ENCODE assay signal across 8 cellular contexts in the genomic region with DNA sequence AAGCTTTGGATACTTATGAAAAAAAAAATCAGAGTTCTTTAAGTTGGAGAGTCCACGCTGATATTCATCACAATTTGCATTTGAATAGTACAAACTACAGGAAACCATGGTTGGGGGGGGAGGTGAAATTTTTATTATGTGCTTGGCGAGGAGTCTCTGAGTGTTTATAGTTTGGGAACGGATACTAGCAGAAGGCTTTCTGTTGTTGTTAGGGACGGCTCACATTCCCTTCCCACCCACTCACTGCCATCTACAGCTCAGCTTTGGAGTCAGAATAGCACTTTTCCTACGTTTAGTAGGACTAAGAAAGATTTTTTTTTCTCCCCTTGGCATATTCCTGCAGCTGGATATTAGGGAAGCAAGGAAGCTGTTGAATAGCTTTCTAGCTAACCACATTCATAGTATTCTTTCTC.
DNase-seq lines count a peak whose midpoint lies in the region; ATAC-seq and TF ChIP-seq lines count a peak whose summit lies in the region.

No MANE protein-coding gene starts in this region.

- no peaks in the 10 kb centered on the region for H3K36me3 Mint-ChIP-seq in activated CD4-positive, alpha-beta memory T cell treated with anti-CD3 and anti-CD28 coated beads for 36 hours
- no peaks in the 10 kb centered on the region for H3K36me3 Mint-ChIP-seq in osteocyte (ENCODE audit: unreplicated experiment)

- TF ChIP-seq CTCF in BJ (IDR thresholded peaks at IDR 0.05; ENCODE audit: insufficient read depth, low read depth, low read length) (no peak), foreskin keratinocyte (conservative IDR thresholded peaks at IDR 0.05) (peak; percentile 63), osteocyte (IDR thresholded peaks at IDR 0.05) (peak; percentile 47)

- H3K27me3 Mint-ChIP-seq in activated CD4-positive, alpha-beta memory T cell treated with anti-CD3 and anti-CD28 coated beads for 36 hours: no peaks in the 10 kb centered on the region
- no peaks in the 10 kb centered on the region for H3K27me3 Mint-ChIP-seq in osteocyte (ENCODE audit: unreplicated experiment)

- peak overlapping the region; percentile 100 for H3K27ac ChIP-seq in foreskin keratinocyte

- ATAC-seq in foreskin keratinocyte: peak; percentile 77
- ATAC-seq in HG02678 (IDR thresholded peaks at IDR 0.05; ENCODE audit: unreplicated experiment): no peak

- peak overlapping the region; percentile 29 for H3K4me3 ChIP-seq in BJ (ENCODE audit: low read depth, low read length)

- peaks cover 2% of the 10 kb centered on the region for H3K9me3 Mint-ChIP-seq in activated CD4-positive, alpha-beta memory T cell treated with anti-CD3 and anti-CD28 coated beads for 36 hours
- no peaks in the 10 kb centered on the region for H3K9me3 Mint-ChIP-seq in osteocyte (ENCODE audit: unreplicated experiment)

- peak overlapping the region; percentile 71 for H3K27ac Mint-ChIP-seq in activated CD4-positive, alpha-beta memory T cell treated with anti-CD3 and anti-CD28 coated beads for 36 hours
- H3K27ac Mint-ChIP-seq in osteocyte (ENCODE audit: unreplicated experiment): peak overlapping the region; percentile 99

- H3K4me1 ChIP-seq in foreskin keratinocyte: peaks cover 30% of the 10 kb centered on the region

- POLR2A ChIA-PET in BJ (lab: Charles Lee): interaction anchor here (0.6 kb wide), 2 partner anchors 209 to 245 kb away, joined by 3 read pairs; no protein-coding TSS in a partner anchor
- POLR2A ChIA-PET in activated CD4-positive, alpha-beta memory T cell treated with anti-CD3 and anti-CD28 coated beads for 36 hours (lab: Charles Lee): interaction anchor here (0.6 kb wide), 1 partner anchor 92 kb away, joined by 4 read pairs; no protein-coding TSS in a partner anchor

- DNase-seq in BJ (ENCODE audit: low read depth): peak; percentile 89
- peak; percentile 38 for DNase-seq in HT-29 (ENCODE audit: low spot score)
- no peak for DNase-seq in activated CD4-positive, alpha-beta memory T cell treated with anti-CD3 and anti-CD28 coated beads for 36 hours
- DNase-seq in foreskin keratinocyte: peak; percentile 84 to 91
- no peak for DNase-seq in osteocyte (ENCODE audit: extremely low spot score, unreplicated experiment)
- DNase-seq in COR-L47 (lab: John Stamatoyannopoulos, UW): no peak
- DNase-seq in COLO668 (lab: John Stamatoyannopoulos, UW; ENCODE audit: unreplicated experiment): no peak

- H3K4me1 Mint-ChIP-seq in activated CD4-positive, alpha-beta memory T cell treated with anti-CD3 and anti-CD28 coated beads for 36 hours (ENCODE audit: low read depth): peaks cover 41% of the 10 kb centered on the region
- H3K4me1 Mint-ChIP-seq in osteocyte (ENCODE audit: unreplicated experiment): peaks cover 63% of the 10 kb centered on the region

- intact Hi-C loops in activated CD4-positive, alpha-beta memory T cell treated with anti-CD3 and anti-CD28 coated beads for 36 hours (cut with micrococcal nuclease): loop anchor here (5.0 kb wide), 1 partner anchor 39 kb away; no protein-coding TSS in a partner anchor

- no peaks in the 10 kb centered on the region for H3K36me3 ChIP-seq in BJ (ENCODE audit: control insufficient read depth, insufficient read depth, low read length)

- H3K27me3 ChIP-seq in BJ (ENCODE audit: control insufficient read depth, insufficient read depth, low read length) (no peaks in the 10 kb centered on the region), foreskin keratinocyte (no peaks in the 10 kb centered on the region)

- H3K4me3 Mint-ChIP-seq in activated CD4-positive, alpha-beta memory T cell treated with anti-CD3 and anti-CD28 coated beads for 36 hours: peak overlapping the region; percentile 76
- H3K4me3 Mint-ChIP-seq in osteocyte (ENCODE audit: unreplicated experiment): peak overlapping the region; percentile 77

- CTCF ChIA-PET in BJ (lab: Yijun Ruan, JAX): interaction anchor here (0.8 to 1.8 kb wide), 5 partner anchors 20 to 249 kb away, joined by 4 to 11 read pairs (median 5); no protein-coding TSS in a partner anchor
- CTCF ChIA-PET in activated CD4-positive, alpha-beta memory T cell treated with anti-CD3 and anti-CD28 coated beads for 36 hours (lab: Charles Lee): interaction anchor here (0.6 kb wide), 1 partner anchor 87 kb away, joined by 3 read pairs; no protein-coding TSS in a partner anchor

Comparison
In these comparisons a context has a peak if more than half of its experiments do, and no peak if none do; other contexts are left out.
1. DNase-seq: peak in BJ (single experiment), HT-29 (single experiment) and foreskin keratinocyte (2 of 2); none in activated CD4-positive, alpha-beta memory T cell treated with anti-CD3 and anti-CD28 coated beads for 36 hours (single experiment), osteocyte (single experiment), COR-L47 (single experiment) and COLO668 (single experiment).